Comparison of ENCODE assay signal across 15 cellular contexts in genomic region chr11:80346660-80347059, GRCh38.
DNase-seq lines count a peak whose midpoint lies in the region; ATAC-seq, FAIRE-seq and TF ChIP-seq lines count a peak whose summit lies in the region.
"Had no signal": no experiment of that assay in that cellular context is flagged by ENCODE, and none has a peak within 500 bp of the region (broad histone marks: within the 10 kb centered on the region; RNA-seq: fewer than 3 reads in every experiment).

No MANE protein-coding gene starts in this region.

- H3K9me3 ChIP-seq in liver (ENCODE audit: control insufficient read depth in 4 of 4, low read length in 3 of 4) (no peaks in the 10 kb centered on the region), HepG2 (ENCODE audit: low read length) (no peaks in the 10 kb centered on the region), esophagus muscularis mucosa (no peaks in the 10 kb centered on the region), mucosa of descending colon (no peaks in the 10 kb centered on the region)
- H3K9me3 ChIP-seq: HAP-1 had no signal

- no peak for DNase-seq in HepG2 (ENCODE audit: low spot score)
- DNase-seq in esophagus muscularis mucosa (ENCODE audit: extremely low spot score), result peak; percentile 89
- no peak for DNase-seq in mucosa of descending colon
- DNase-seq in activated T-cell treated with anti-CD3 and anti-CD28 coated beads, Interleukin-2, amount 50 U/mL, for 1 hour, result no peak
- DNase-seq in activated CD4-positive, alpha-beta T cell treated with anti-CD3 and anti-CD28 coated beads for 48 hours, result no peak
- DNase-seq in NOMO-1 (lab: John Stamatoyannopoulos, UW; ENCODE audit: unreplicated experiment in 2 of 2), result no peak
- DNase-seq: CD8-positive, alpha-beta T cell; COR-L47; DMS153; GF-D8; GOT3 had no signal

- no peak for TF ChIP-seq RAD21 in liver (IDR thresholded peaks at IDR 0.05)
- TF ChIP-seq RAD21 in HepG2 (CRISPR knock-in tag; IDR thresholded peaks at IDR 0.05), result no peak

- TF ChIP-seq CTCF in liver (IDR thresholded peaks at IDR 0.05; ENCODE audit: low read depth, low read length, missing input control) (no peak), HepG2 (CRISPR knock-in tag; IDR thresholded peaks at IDR 0.05) (no peak), esophagus muscularis mucosa (IDR thresholded peaks at IDR 0.05) (no peak), mucosa of descending colon (IDR thresholded peaks at IDR 0.05) (no peak)

- H3K9ac ChIP-seq in liver (ENCODE audit: low read depth in 1 of 2, low read length in 2 of 2), result no peak overlapping the region
- H3K9ac ChIP-seq in HepG2 (ENCODE audit: insufficient read depth, low read depth, low read length), result no peak overlapping the region

- intact Hi-C loops in HepG2 (cut with micrococcal nuclease; ENCODE audit: unreplicated experiment) (no loop called here), esophagus muscularis mucosa (cut with DNase I) (no loop called here), mucosa of descending colon (cut with DNase I, micrococcal nuclease) (no loop called here)

- H3K4me3 ChIP-seq in liver (ENCODE audit: low read depth in 1 of 3, low read length in 3 of 3), result no peak overlapping the region
- H3K4me3 ChIP-seq in HepG2 (replicated peaks in 1 of 3; ENCODE audit: insufficient read depth in 1 of 3, low read depth in 2 of 3, low read length in 3 of 3), result no peak overlapping the region
- H3K4me3 ChIP-seq in esophagus muscularis mucosa, result no peak overlapping the region
- no peak overlapping the region for H3K4me3 ChIP-seq in mucosa of descending colon
- H3K4me3 ChIP-seq: HAP-1 had no signal

- ATAC-seq in HepG2, result no peak
- ATAC-seq in mucosa of descending colon, result peak; percentile 25
- ATAC-seq: CD8-positive, alpha-beta T cell had no signal

- H2AFZ ChIP-seq in HepG2 (ENCODE audit: low read length), result no peak overlapping the region

- TF ChIP-seq EP300 in HepG2 (IDR thresholded peaks at IDR 0.05; ENCODE audit: low read depth in 2 of 2, low read length in 2 of 2) (no peak), HepG2 (CRISPR knock-in tag; IDR thresholded peaks at IDR 0.05; ENCODE audit: borderline replicate concordance) (no peak), esophagus muscularis mucosa (IDR thresholded peaks at IDR 0.05) (no peak)

- H3K27me3 ChIP-seq in liver (ENCODE audit: control insufficient read depth in 4 of 4, insufficient read depth in 4 of 4, low read length in 3 of 4), result no peaks in the 10 kb centered on the region
- H3K27me3 ChIP-seq in HepG2 (ENCODE audit: control insufficient read depth in 1 of 2, insufficient read depth in 2 of 2, low read length in 2 of 2), result no peaks in the 10 kb centered on the region
- no peaks in the 10 kb centered on the region for H3K27me3 ChIP-seq in esophagus muscularis mucosa

- H3K36me3 ChIP-seq in liver (ENCODE audit: control insufficient read depth in 4 of 4, insufficient read depth in 3 of 4, low read depth in 1 of 4, low read length in 3 of 4) (no peaks in the 10 kb centered on the region), HepG2 (replicated peaks in 1 of 2; ENCODE audit: control insufficient read depth in 1 of 2, insufficient read depth in 2 of 2, low read length in 2 of 2) (no peaks in the 10 kb centered on the region), esophagus muscularis mucosa (no peaks in the 10 kb centered on the region), mucosa of descending colon (ENCODE audit: low read depth) (no peaks in the 10 kb centered on the region)
- H3K36me3 ChIP-seq: HAP-1 had no signal

- no TSS peak for BruUV-seq in HepG2 (replicated peaks; lab: Mats Ljungman, UMichigan)

- no peak overlapping the region for H3K4me2 ChIP-seq in HepG2 (ENCODE audit: low read depth, low read length)

- no peak for TF ChIP-seq POLR2A in HepG2 (IDR thresholded peaks at IDR 0.05; ENCODE audit: insufficient read depth in 1 of 2, low read depth in 2 of 2, low read length in 2 of 2)
- TF ChIP-seq POLR2A in esophagus muscularis mucosa (IDR thresholded peaks at IDR 0.05; ENCODE audit: low read depth), result no peak

- WGBS in liver, result 37% methylated on average over 3 of the region's 3 CpGs
- WGBS in HepG2 (ENCODE audit: low lambda C conversion rate), result 0% methylated on average over 3 of the region's 3 CpGs
- WGBS in esophagus muscularis mucosa, result 60% methylated on average over 3 of the region's 3 CpGs

- H3K4me1 ChIP-seq in liver (ENCODE audit: control insufficient read depth in 4 of 4, insufficient read depth in 4 of 4, low read length in 3 of 4) (no peaks in the 10 kb centered on the region), HepG2 (ENCODE audit: insufficient read depth, low read length) (no peaks in the 10 kb centered on the region), esophagus muscularis mucosa (no peaks in the 10 kb centered on the region), mucosa of descending colon (ENCODE audit: low read depth) (no peaks in the 10 kb centered on the region)
- H3K4me1 ChIP-seq: HAP-1 had no signal

- POLR2A ChIA-PET in HepG2 (lab: Yijun Ruan, JAX), result no interaction called here

- in situ Hi-C loops in HepG2 (cut with HindIII; ENCODE audit: extremely low pct_ligation_motif_present, low pct_unique_long_range_greater_than_20kb), result no loop called here

- no peaks in the 10 kb centered on the region for H3K79me2 ChIP-seq in HepG2 (ENCODE audit: insufficient read depth, low read length)

- H3K27ac ChIP-seq in liver (ENCODE audit: low read depth in 1 of 2, low read length in 2 of 2) (no peak overlapping the region), HepG2 (ENCODE audit: extremely low read length, insufficient read depth, low read length) (no peak overlapping the region), esophagus muscularis mucosa (replicated peaks in 1 of 4) (no peak overlapping the region)

- no peaks in the 10 kb centered on the region for H4K20me1 ChIP-seq in HepG2 (ENCODE audit: insufficient read depth, low read length)

- no peak for FAIRE-seq in HepG2 (lab: Jason Lieb, UNC)
- FAIRE-seq: D721Med, GM19239 had no signal

- CTCF ChIA-PET in HepG2 (lab: Yijun Ruan, JAX; ENCODE audit: low intra/inter-chr PET ratio, low total read pairs), result no interaction called here

TF ChIP-seq in liver, 16 proteins besides CTCF, POLR2A, EP300 and RAD21:
- TF ChIP-seq, protein P1, sequence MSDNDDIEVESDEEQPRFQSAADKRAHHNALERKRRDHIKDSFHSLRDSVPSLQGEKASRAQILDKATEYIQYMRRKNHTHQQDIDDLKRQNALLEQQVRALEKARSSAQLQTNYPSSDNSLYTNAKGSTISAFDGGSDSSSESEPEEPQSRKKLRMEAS (IDR thresholded peaks at IDR 0.05), result no peak
- TF ChIP-seq HNF4A (conservative IDR thresholded peaks at IDR 0.05), result peak; percentile 14 to 50

TF ChIP-seq in HepG2, 621 proteins besides CTCF, POLR2A, EP300 and RAD21:
- TF ChIP-seq ZBTB1 (CRISPR knock-in tag; IDR thresholded peaks at IDR 0.05; ENCODE audit: borderline replicate concordance), result no peak
- TF ChIP-seq BRF2 (CRISPR knock-in tag; IDR thresholded peaks at IDR 0.05), result no peak
- no peak for TF ChIP-seq DRAP1 (CRISPR knock-in tag; IDR thresholded peaks at IDR 0.05)
- no peak for TF ChIP-seq ZIK1 (CRISPR knock-in tag; IDR thresholded peaks at IDR 0.05; ENCODE audit: borderline replicate concordance, low read depth)
- TF ChIP-seq SP1 (IDR thresholded peaks at IDR 0.05), result no peak
- TF ChIP-seq SP1 (CRISPR knock-in tag; IDR thresholded peaks at IDR 0.05), result no peak
- TF ChIP-seq ZFP82 (CRISPR knock-in tag; IDR thresholded peaks at IDR 0.05; ENCODE audit: borderline replicate concordance), result no peak
- TF ChIP-seq ARNT (IDR thresholded peaks at IDR 0.05), result no peak
- TF ChIP-seq ZNF83 (CRISPR knock-in tag; IDR thresholded peaks at IDR 0.05; ENCODE audit: borderline replicate concordance), result no peak
- no peak for TF ChIP-seq PHB2 (IDR thresholded peaks at IDR 0.05; ENCODE audit: partially characterized antibody)
- no peak for TF ChIP-seq TOPORS (CRISPR knock-in tag; IDR thresholded peaks at IDR 0.05)
- TF ChIP-seq HDAC6 (IDR thresholded peaks at IDR 0.05; ENCODE audit: low read depth, low read length), result no peak
- no peak for TF ChIP-seq MIXL1 (CRISPR knock-in tag; IDR thresholded peaks at IDR 0.05)
